1 cellular context compared by ENCODE assay signal in the genomic region with DNA sequence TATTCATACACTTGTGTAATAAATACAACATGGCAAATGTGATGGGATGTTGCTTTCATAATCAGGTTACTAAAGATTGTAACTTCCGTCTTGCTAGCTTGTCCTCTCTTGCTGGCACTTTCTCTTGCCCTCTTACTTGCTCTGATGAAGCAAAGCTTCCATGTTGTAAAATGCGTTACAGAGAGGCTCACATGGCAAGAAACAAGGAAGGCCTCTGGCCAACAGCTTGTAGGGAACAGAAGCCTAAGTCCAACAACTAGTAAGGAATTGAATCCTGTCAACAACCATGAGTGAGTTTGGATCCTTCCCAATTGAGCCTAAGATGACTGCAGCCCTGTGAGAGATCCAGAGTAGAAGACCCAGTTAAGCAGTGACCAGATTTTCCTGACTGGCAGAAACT.
TF ChIP-seq lines count a peak whose summit lies in the region.

No MANE protein-coding gene starts in this region.

TF ChIP-seq in WTC11, 78 proteins besides CTCF, POLR2A, EP300 and RAD21 (continued from another document):
- TF ChIP-seq ZNF281 (CRISPR knock-in tag; IDR thresholded peaks at IDR 0.05) (no peak), CREM (CRISPR knock-in tag; IDR thresholded peaks at IDR 0.05) (no peak), CREB1 (CRISPR knock-in tag; IDR thresholded peaks at IDR 0.05) (no peak)
